In genomic region chr19:58559275-58560006, GRCh38 we compare ENCODE assay signal across 8 cellular contexts. TPM values are rescaled to one million over a fixed set of nuclear protein-coding genes. Genes with fewer than 3 reads are reported as not detected.
A peak's percentile ranks its signal among the peaks of the same experiment; 100 is the strongest.
DNase-seq lines count a peak whose midpoint lies in the region; ATAC-seq and TF ChIP-seq lines count a peak whose summit lies in the region.

No MANE protein-coding gene starts in this region.

- ATAC-seq in T-cell (replicated peaks in 1 of 4) = no peak

- H3K4me1 Mint-ChIP-seq in HFFc6 (ENCODE audit: low read depth) (peaks cover 39% of the 10 kb centered on the region), T-cell (peaks cover 71 to 81% (median 77%) of the 10 kb centered on the region in 3 donors)

- H3K36me3 Mint-ChIP-seq in HFFc6 (ENCODE audit: low read depth) = peaks cover 25% of the 10 kb centered on the region
- H3K36me3 Mint-ChIP-seq in T-cell = peaks cover 12% of the 10 kb centered on the region

- H3K27ac ChIP-seq in layer of hippocampus (ENCODE audit: low read depth, low read length) = peak overlapping the region; percentile 100

- TF ChIP-seq CTCF in HFFc6 (IDR thresholded peaks at IDR 0.05) = no peak
- TF ChIP-seq CTCF in choroid plexus epithelial cell (conservative IDR thresholded peaks at IDR 0.05; ENCODE audit: low read depth, low read length) = no peak

- CTCF ChIA-PET in T-cell (lab: Charles Lee) = no interaction called here

- peak overlapping the region; percentile 99 for H3K4me3 Mint-ChIP-seq in HFFc6
- H3K4me3 Mint-ChIP-seq in T-cell = peak overlapping the region; percentile 97 to 98 (median 97)

- peak overlapping the region; percentile 98 for H3K4me3 ChIP-seq in choroid plexus epithelial cell (ENCODE audit: low read depth, low read length)

- POLR2A ChIA-PET in T-cell (lab: Charles Lee) = no interaction called here

- DNase-seq in COLO829 (ENCODE audit: low spot score) = peak; percentile 93
- DNase-seq in HFFc6 = peak; percentile 82
- peak in 14 of 34 experiments; percentile 19 to 61 (median 33) for DNase-seq in T-cell
- DNase-seq in choroid plexus epithelial cell (ENCODE audit: low read depth) = peak; percentile 94
- peak; percentile 76 to 86 for DNase-seq in stimulated activated CD4-positive, alpha-beta T cell treated with anti-CD3 and anti-CD28 coated beads, Interleukin-2, amount 100 ng/mL, for 24 hours
- DNase-seq in SHP77 (lab: John Stamatoyannopoulos, UW) = no peak
- no peak for DNase-seq in NOMO-1 treated with dmso at 0.1 percent for 144 hours (lab: John Stamatoyannopoulos, UW; ENCODE audit: unreplicated experiment)

- peaks cover 5% of the 10 kb centered on the region for H3K27me3 ChIP-seq in layer of hippocampus (ENCODE audit: control insufficient read depth, insufficient read depth, low read length)

- peaks cover 4% of the 10 kb centered on the region; the same call in 1 of the 2 replicates for H3K9me3 Mint-ChIP-seq in HFFc6
- H3K9me3 Mint-ChIP-seq in T-cell = no peaks in the 10 kb centered on the region

- H3K27me3 Mint-ChIP-seq in HFFc6 (ENCODE audit: insufficient read depth) (peaks cover 19% of the 10 kb centered on the region), T-cell (no peaks in the 10 kb centered on the region)

- peak overlapping the region; percentile 100 for H3K27ac Mint-ChIP-seq in HFFc6
- H3K27ac Mint-ChIP-seq in T-cell = peak overlapping the region; percentile 98

RNA-seq across cellular contexts. Expression of gene UBE2M, which starts 1.0 kb away (rescaled TPM):
- total RNA-seq in HFFc6 (2021; fragmentation: NEBNext Ultra II Directional; extraction: Animal tissue kit (Norgen Biotek cat#: 25700)) = 100 to 1,000 TPM in 5 of 6 experiments, 10 to 100 TPM in 1; 91.5 to 114 (median 106) TPM
- total RNA-seq in T-cell = 10 to 100 TPM; 35.6 to 53.5 (median 48.6) TPM

RNA-seq across cellular contexts. Expression of gene CHMP2A, which starts 4.5 kb away (rescaled TPM):
- 100 to 1,000 TPM; 100 to 126 (median 120) TPM for total RNA-seq in HFFc6 (2021; fragmentation: NEBNext Ultra II Directional; extraction: Animal tissue kit (Norgen Biotek cat#: 25700))
- total RNA-seq in T-cell = 10 to 100 TPM; 61.5 to 82.9 (median 79.3) TPM

RNA-seq across cellular contexts. Expression of gene MZF1, which starts 13.7 kb away (rescaled TPM):
- total RNA-seq in HFFc6 (2021; fragmentation: NEBNext Ultra II Directional; extraction: Animal tissue kit (Norgen Biotek cat#: 25700)) = 10 to 100 TPM in 3 of 6 experiments, 1 to 10 TPM in 3; 8.3 to 12.4 (median 9.3) TPM
- 10 to 100 TPM; 37.0 to 59.3 (median 47.2) TPM for total RNA-seq in T-cell

RNA-seq across cellular contexts. Expression of gene TRIM28, which starts 15.6 kb away (rescaled TPM):
- 100 to 1,000 TPM; 376 to 529 (median 445) TPM for total RNA-seq in HFFc6 (2021; fragmentation: NEBNext Ultra II Directional; extraction: Animal tissue kit (Norgen Biotek cat#: 25700))
- total RNA-seq in T-cell = 100 to 1,000 TPM; 374 to 574 (median 403) TPM

RNA-seq across cellular contexts. Expression of gene ZBTB45, which starts 39.8 kb away (rescaled TPM):
- total RNA-seq in HFFc6 (2021; fragmentation: NEBNext Ultra II Directional; extraction: Animal tissue kit (Norgen Biotek cat#: 25700)) = 10 to 100 TPM; 15.0 to 17.4 (median 16.7) TPM
- total RNA-seq in T-cell = 10 to 100 TPM in 4 of 5 donors, 1 to 10 TPM in 1; 8.3 to 27.8 (median 24.5) TPM

Comparison
In these comparisons a context has a peak if more than half of its experiments do, and no peak if none do; other contexts are left out.
1. DNase-seq: peak in COLO829 (single experiment), HFFc6 (single experiment), choroid plexus epithelial cell (single experiment) and stimulated activated CD4-positive, alpha-beta T cell treated with anti-CD3 and anti-CD28 coated beads, Interleukin-2, amount 100 ng/mL, for 24 hours (2 of 2); none in SHP77 (0 of 2) and NOMO-1 treated with dmso at 0.1 percent for 144 hours (single experiment).